ENCODE assay signal across 24 cellular contexts in genomic region chr20:42938486-42939205, GRCh38.
"Had no signal": no experiment of that assay in that cellular context is flagged by ENCODE, and none has a peak within 500 bp of the region (broad histone marks: within the 10 kb centered on the region; RNA-seq: fewer than 3 reads in every experiment).

No MANE protein-coding gene starts in this region.

- H3K27ac ChIP-seq: coronary artery, heart right ventricle, left ventricle myocardium inferior, neutrophil, right atrium auricular region, sigmoid colon, skin epidermis, suprapubic skin, tibial artery, upper lobe of left lung, uterus had no signal

- H3K27me3 Mint-ChIP-seq: naive thymus-derived CD4-positive, alpha-beta T cell had no signal

- ATAC-seq: heart right ventricle; naive thymus-derived CD4-positive, alpha-beta T cell; stimulated activated effector memory CD8-positive, alpha-beta T cell treated with anti-CD3 and anti-CD28 coated beads, Interleukin-12 subunit alpha, Interleukin-12 subunit beta, amount 100 ng/mL, for 72 hours; stimulated activated naive CD8-positive, alpha-beta T cell treated with anti-CD3 and anti-CD28 coated beads, Interleukin-15, Interleukin-2, amounts not matched to agents 100 U/mL and 50 U/mL, for 24 hours had no signal

- H3K4me1 Mint-ChIP-seq: immature natural killer cell; naive thymus-derived CD4-positive, alpha-beta T cell; nephron progenitor cell; stimulated activated effector memory CD8-positive, alpha-beta T cell treated with anti-CD3 and anti-CD28 coated beads, Interleukin-12 subunit alpha, Interleukin-12 subunit beta, amount 100 ng/mL, for 72 hours had no signal

- DNase-seq: effector CD4-positive, alpha-beta T cell; endodermal cell; erythroblast; heart right ventricle; immature natural killer cell; left ventricle myocardium inferior; mesendoderm; naive thymus-derived CD4-positive, alpha-beta T cell; nephron progenitor cell; posterior cingulate gyrus; sigmoid colon; stimulated activated CD4-positive, alpha-beta T cell treated with anti-CD3 and anti-CD28 coated beads, Interleukin-12 subunit alpha, Interleukin-12 subunit beta, amount 100 ng/mL, for 4 hours; stimulated activated CD4-positive, alpha-beta T cell treated with anti-CD3 and anti-CD28 coated beads, Interleukin-2, amount 100 ng/mL, for 48 hours; stimulated activated naive CD8-positive, alpha-beta T cell treated with anti-CD3 and anti-CD28 coated beads, Interleukin-15, Interleukin-2, amounts not matched to agents 100 U/mL and 50 U/mL, for 24 hours; tibial artery; upper lobe of left lung; uterus had no signal

- H3K4me1 ChIP-seq: heart right ventricle, left ventricle myocardium inferior, right atrium auricular region, suprapubic skin, tibial artery, upper lobe of left lung, uterus had no signal

- H3K4me3 Mint-ChIP-seq: endodermal cell; immature natural killer cell; naive thymus-derived CD4-positive, alpha-beta T cell; nephron progenitor cell; stimulated activated effector memory CD8-positive, alpha-beta T cell treated with anti-CD3 and anti-CD28 coated beads, Interleukin-12 subunit alpha, Interleukin-12 subunit beta, amount 100 ng/mL, for 72 hours had no signal

- H3K9me3 Mint-ChIP-seq: endodermal cell, nephron progenitor cell had no signal

- H3K27me3 ChIP-seq: neutrophil, right atrium auricular region, sigmoid colon, suprapubic skin, tibial artery, upper lobe of left lung, uterus had no signal

- H3K36me3 ChIP-seq: heart right ventricle, left ventricle myocardium inferior, neutrophil, right atrium auricular region, sigmoid colon, suprapubic skin, tibial artery, upper lobe of left lung, uterus had no signal

- H3K9me3 ChIP-seq: heart right ventricle, neutrophil, right atrium auricular region, sigmoid colon, suprapubic skin, tibial artery, upper lobe of left lung, uterus had no signal

- H3K27ac Mint-ChIP-seq: endodermal cell; immature natural killer cell; naive thymus-derived CD4-positive, alpha-beta T cell; nephron progenitor cell; stimulated activated effector memory CD8-positive, alpha-beta T cell treated with anti-CD3 and anti-CD28 coated beads, Interleukin-12 subunit alpha, Interleukin-12 subunit beta, amount 100 ng/mL, for 72 hours had no signal

- H3K36me3 Mint-ChIP-seq: immature natural killer cell; naive thymus-derived CD4-positive, alpha-beta T cell; stimulated activated effector memory CD8-positive, alpha-beta T cell treated with anti-CD3 and anti-CD28 coated beads, Interleukin-12 subunit alpha, Interleukin-12 subunit beta, amount 100 ng/mL, for 72 hours had no signal

- H3K4me3 ChIP-seq: coronary artery, heart right ventricle, left ventricle myocardium inferior, lung, right atrium auricular region, sigmoid colon, skin epidermis, suprapubic skin, tibial artery, upper lobe of left lung, uterus had no signal
